11 cellular contexts compared by ENCODE assay signal in the genomic region with DNA sequence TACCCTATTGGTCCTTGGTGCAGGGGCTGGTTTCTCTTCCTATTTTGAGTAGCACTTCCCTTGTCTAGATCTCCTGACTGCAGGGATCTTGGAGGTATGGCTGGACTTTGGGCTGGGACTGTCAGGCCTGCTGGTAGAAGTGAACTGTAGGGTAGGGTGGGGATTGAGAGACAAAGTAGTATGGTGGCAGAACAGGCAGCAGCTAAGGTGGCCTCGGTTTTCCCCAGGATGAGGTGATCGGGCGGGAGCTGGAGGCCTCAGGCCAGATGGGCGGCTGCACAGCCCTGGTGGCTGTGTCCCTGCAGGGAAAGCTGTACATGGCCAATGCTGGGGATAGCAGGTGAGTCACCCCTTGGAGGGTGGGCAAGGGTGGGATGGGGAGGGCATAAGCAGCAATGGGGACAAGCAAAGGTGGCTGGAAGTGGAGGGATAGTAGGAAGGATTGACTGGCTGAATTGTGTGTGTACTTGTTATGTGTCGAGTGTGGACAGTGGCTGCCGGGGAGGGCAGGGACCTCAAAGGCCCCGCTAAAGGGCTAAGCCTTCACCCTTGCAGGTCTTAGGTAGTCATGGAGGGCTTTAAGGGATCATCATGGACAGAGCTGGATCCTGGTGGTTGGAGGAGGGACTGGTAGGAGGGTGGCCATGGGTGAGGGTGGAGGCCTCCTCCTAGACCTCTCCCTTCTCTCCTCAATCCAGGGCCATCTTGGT. TPM values are rescaled to one million over a fixed set of nuclear protein-coding genes. Genes with fewer than 3 reads are reported as not detected.
DNase-seq lines count a peak whose midpoint lies in the region; FAIRE-seq and TF ChIP-seq lines count a peak whose summit lies in the region.
"Had no signal": no experiment of that assay in that cellular context is flagged by ENCODE, and none has a peak within 500 bp of the region (broad histone marks: within the 10 kb centered on the region; RNA-seq: fewer than 3 reads in every experiment).

No MANE protein-coding gene starts in this region.

- H3K27me3 ChIP-seq in BLaER1 treated with 17β-estradiol and CSF1 and Interleukin-3, amounts not matched to agents 10 nM and 100 nM, result no peaks in the 10 kb centered on the region
- H3K27me3 ChIP-seq in mononuclear cell (ENCODE audit: insufficient read depth, low read length) (no peaks in the 10 kb centered on the region), colonic mucosa (no peaks in the 10 kb centered on the region)

- no peak for TF ChIP-seq CTCF in colonic mucosa (IDR thresholded peaks at IDR 0.05)

- H3K4me1 ChIP-seq in BLaER1 treated with 17β-estradiol and CSF1 and Interleukin-3, amounts not matched to agents 10 nM and 100 nM, result peaks cover 59 to 100% (median 81%) of the 10 kb centered on the region in 10 experiments
- H3K4me1 ChIP-seq in mononuclear cell (ENCODE audit: insufficient read depth, low read length), result peaks cover 63% of the 10 kb centered on the region
- H3K4me1 ChIP-seq in colonic mucosa, result no peaks in the 10 kb centered on the region

- no peak for TF ChIP-seq POLR2A in GM12891 (IDR thresholded peaks at IDR 0.05; ENCODE audit: low read depth, low read length)

- H3K4me2 ChIP-seq in BLaER1 treated with 17β-estradiol and CSF1 and Interleukin-3, amounts not matched to agents 10 nM and 100 nM, result peak overlapping the region in 10 of 11 experiments; percentile 4 to 99 (median 95); a peak in 15 of 22 replicates

- FAIRE-seq in GM12891 (lab: Jason Lieb, UNC), result no peak
- FAIRE-seq: D721Med, frontal cortex had no signal

- DNase-seq in GM12891 (ENCODE audit: insufficient read length, low spot score) (no peak), HPDE6-E6E7 (ENCODE audit: extremely low spot score) (no peak), NCI-H146 (lab: John Stamatoyannopoulos, UW) (no peak), NCI-H1694 treated with DMSO at 0.1 percent for 48 hours (lab: John Stamatoyannopoulos, UW) (no peak), colonic mucosa (no peak)
- DNase-seq in activated effector memory CD4-positive, alpha-beta T cell treated with Interleukin-2 at 50 U/mL for 16 hours, result peak; percentile 0
- DNase-seq: NCI-H2171 had no signal

- peak overlapping the region in 3 of 11 experiments; percentile 12 to 83 (median 35); a peak in 2 of 22 replicates for H3K9ac ChIP-seq in BLaER1 treated with 17β-estradiol and CSF1 and Interleukin-3, amounts not matched to agents 10 nM and 100 nM
- H3K9ac ChIP-seq in colonic mucosa (ENCODE audit: low read depth in 2 of 2, low read length in 2 of 2), result peak overlapping the region in 1 of 2 donors; percentile 21

- intact Hi-C loops in colonic mucosa (cut with DNase I), result no loop called here

- peaks cover 0 to 5% (median 0%) of the 10 kb centered on the region in 11 experiments; a peak in 2 of 22 replicates for H3K9me3 ChIP-seq in BLaER1 treated with 17β-estradiol and CSF1 and Interleukin-3, amounts not matched to agents 10 nM and 100 nM (replicated peaks in 1 of 11)
- H3K9me3 ChIP-seq in mononuclear cell (ENCODE audit: low read depth, low read length), result no peaks in the 10 kb centered on the region
- H3K9me3 ChIP-seq in colonic mucosa, result no peaks in the 10 kb centered on the region

- H3K36me3 ChIP-seq in BLaER1 treated with 17β-estradiol and CSF1 and Interleukin-3, amounts not matched to agents 10 nM and 100 nM, result peaks cover 37 to 49% (median 48%) of the 10 kb centered on the region in 11 experiments; a peak in 21 of 22 replicates
- H3K36me3 ChIP-seq in colonic mucosa, result no peaks in the 10 kb centered on the region

- H3K27ac ChIP-seq in BLaER1 treated with 17β-estradiol and CSF1 and Interleukin-3, amounts not matched to agents 10 nM and 100 nM, result peak overlapping the region in 8 of 11 experiments; percentile 24 to 92 (median 62); a peak in 9 of 22 replicates
- no peak overlapping the region for H3K27ac ChIP-seq in colonic mucosa

- peak overlapping the region in 3 of 10 experiments; percentile 56 to 66 (median 63); a peak in 6 of 20 replicates for H3K4me3 ChIP-seq in BLaER1 treated with 17β-estradiol and CSF1 and Interleukin-3, amounts not matched to agents 10 nM and 100 nM
- H3K4me3 ChIP-seq in mononuclear cell (ENCODE audit: low read length) (peak overlapping the region; percentile 62), colonic mucosa (no peak overlapping the region)

- H4K20me1 ChIP-seq in BLaER1 treated with 17β-estradiol and CSF1 and Interleukin-3, amounts not matched to agents 10 nM and 100 nM, result peaks cover 0 to 25% (median 10%) of the 10 kb centered on the region in 11 experiments; a peak in 10 of 22 replicates

TF ChIP-seq in GM12891, 5 proteins besides CTCF, POLR2A, EP300 and RAD21:
- TF ChIP-seq PAX5 (IDR thresholded peaks at IDR 0.05; ENCODE audit: insufficient read depth, low read length, severe bottlenecking), result no peak
- TF ChIP-seq POU2F2 (IDR thresholded peaks at IDR 0.05; ENCODE audit: low read depth, low read length), result no peak
- peak; percentile 65 for TF ChIP-seq SPI1 (IDR thresholded peaks at IDR 0.05; ENCODE audit: low read depth, low read length)

RNA-seq across cellular contexts. Expression of a gene that starts 2.1 kb away (rescaled TPM):
- 19.3 TPM for polyA plus RNA-seq in GM12891 (2012; ENCODE audit: low read depth, missing spikeins)
- total RNA-seq in mononuclear cell (31.2 TPM), colonic mucosa (1 to 10 TPM; 5.4 to 8.1 TPM)

RNA-seq across cellular contexts. Expression of a gene that starts 8.7 kb away (rescaled TPM):
- 45.3 TPM for polyA plus RNA-seq in GM12891 (2012; ENCODE audit: low read depth, missing spikeins)
- total RNA-seq in mononuclear cell (70.5 TPM), colonic mucosa (10 to 100 TPM; 44.2 to 45.0 TPM)

RNA-seq across cellular contexts. Expression of a gene that starts 22.2 kb away (rescaled TPM):
- polyA plus RNA-seq in GM12891 (2012; ENCODE audit: low read depth, missing spikeins), result 1.8 TPM
- total RNA-seq in mononuclear cell (0.21 TPM), colonic mucosa (under 1 TPM; 0.25 to 0.27 TPM)
- total RNA-seq: frontal cortex had no signal

RNA-seq across cellular contexts. Expression of a gene that starts 30.8 kb away (rescaled TPM):
- polyA plus RNA-seq in GM12891 (2012; ENCODE audit: low read depth, missing spikeins), result 26.5 TPM
- 85.5 TPM for total RNA-seq in mononuclear cell
- 10 to 100 TPM; 65.7 to 67.0 TPM for total RNA-seq in colonic mucosa

RNA-seq across cellular contexts. Expression of a gene that starts 40.0 kb away (rescaled TPM):
- polyA plus RNA-seq in GM12891 (2012; ENCODE audit: low read depth, missing spikeins), result 11.0 TPM
- total RNA-seq in mononuclear cell (13.3 TPM), colonic mucosa (10 to 100 TPM; 45.2 to 63.2 TPM)
